In the genomic region with DNA sequence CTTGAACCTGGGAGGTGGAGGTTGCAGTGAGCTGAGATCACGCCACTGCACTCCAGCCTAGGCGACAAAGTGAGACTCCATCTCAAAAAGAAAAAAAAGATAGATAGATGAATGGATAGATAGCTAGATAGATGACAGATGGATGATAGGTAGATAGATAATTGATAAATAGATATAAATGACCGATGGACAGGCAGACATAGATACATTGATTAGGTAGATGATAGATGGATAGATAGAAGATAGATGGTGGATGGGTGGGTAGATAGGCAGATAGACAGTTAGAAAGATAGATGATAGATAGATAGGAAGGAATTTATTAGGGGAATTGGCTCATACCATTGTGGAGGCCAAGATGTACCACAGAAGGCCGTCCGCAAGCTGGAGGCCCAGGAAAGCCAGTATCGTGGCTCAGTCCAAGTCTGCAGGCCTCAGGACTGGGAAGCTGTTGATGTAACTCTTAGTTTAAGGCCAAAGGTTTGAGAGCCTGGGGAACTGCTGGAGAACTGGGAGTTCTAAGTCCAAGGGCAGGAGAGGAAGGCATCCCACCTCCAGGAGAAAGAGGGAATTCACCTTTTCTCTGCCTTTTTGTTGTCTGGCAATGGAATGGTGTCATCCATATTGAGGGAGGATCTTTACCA, we compare ENCODE assay signal across 1 cellular context.
TF ChIP-seq lines count a peak whose summit lies in the region.

No MANE protein-coding gene starts in this region.

TF ChIP-seq in HepG2, 621 proteins besides CTCF, POLR2A, EP300 and RAD21 (continues in another document):
- TF ChIP-seq, protein P1, sequence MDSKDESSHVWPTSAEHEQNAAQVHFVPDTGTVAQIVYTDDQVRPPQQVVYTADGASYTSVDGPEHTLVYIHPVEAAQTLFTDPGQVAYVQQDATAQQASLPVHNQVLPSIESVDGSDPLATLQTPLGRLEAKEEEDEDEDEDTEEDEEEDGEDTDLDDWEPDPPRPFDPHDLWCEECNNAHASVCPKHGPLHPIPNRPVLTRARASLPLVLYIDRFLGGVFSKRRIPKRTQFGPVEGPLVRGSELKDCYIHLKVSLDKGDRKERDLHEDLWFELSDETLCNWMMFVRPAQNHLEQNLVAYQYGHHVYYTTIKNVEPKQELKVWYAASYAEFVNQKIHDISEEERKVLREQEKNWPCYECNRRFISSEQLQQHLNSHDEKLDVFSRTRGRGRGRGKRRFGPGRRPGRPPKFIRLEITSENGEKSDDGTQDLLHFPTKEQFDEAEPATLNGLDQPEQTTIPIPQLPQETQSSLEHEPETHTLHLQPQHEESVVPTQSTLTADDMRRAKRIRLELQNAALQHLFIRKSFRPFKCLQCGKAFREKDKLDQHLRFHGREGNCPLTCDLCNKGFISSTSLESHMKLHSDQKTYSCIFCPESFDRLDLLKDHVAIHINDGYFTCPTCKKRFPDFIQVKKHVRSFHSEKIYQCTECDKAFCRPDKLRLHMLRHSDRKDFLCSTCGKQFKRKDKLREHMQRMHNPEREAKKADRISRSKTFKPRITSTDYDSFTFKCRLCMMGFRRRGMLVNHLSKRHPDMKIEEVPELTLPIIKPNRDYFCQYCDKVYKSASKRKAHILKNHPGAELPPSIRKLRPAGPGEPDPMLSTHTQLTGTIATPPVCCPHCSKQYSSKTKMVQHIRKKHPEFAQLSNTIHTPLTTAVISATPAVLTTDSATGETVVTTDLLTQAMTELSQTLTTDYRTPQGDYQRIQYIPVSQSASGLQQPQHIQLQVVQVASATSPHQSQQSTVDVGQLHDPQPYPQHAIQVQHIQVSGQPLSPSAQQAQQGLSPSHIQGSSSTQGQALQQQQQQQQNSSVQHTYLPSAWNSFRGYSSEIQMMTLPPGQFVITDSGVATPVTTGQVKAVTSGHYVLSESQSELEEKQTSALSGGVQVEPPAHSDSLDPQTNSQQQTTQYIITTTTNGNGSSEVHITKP (CRISPR knock-in tag; IDR thresholded peaks at IDR 0.05; ENCODE audit: low read depth): 0 out of 2 replicates have a peak, but pooled peaks have one; percentile 54
- no peak for TF ChIP-seq SNAPC2 (CRISPR knock-in tag; IDR thresholded peaks at IDR 0.05)
- TF ChIP-seq PHF20 (CRISPR knock-in tag; IDR thresholded peaks at IDR 0.05): no peak
- TF ChIP-seq ARNT2 (CRISPR knock-in tag; IDR thresholded peaks at IDR 0.05; ENCODE audit: low read depth): no peak
- TF ChIP-seq POLR2G (IDR thresholded peaks at IDR 0.05; ENCODE audit: low read depth, low read length): 0 out of 2 replicates have a peak, but pooled peaks have one; percentile 9
- TF ChIP-seq, protein P2, sequence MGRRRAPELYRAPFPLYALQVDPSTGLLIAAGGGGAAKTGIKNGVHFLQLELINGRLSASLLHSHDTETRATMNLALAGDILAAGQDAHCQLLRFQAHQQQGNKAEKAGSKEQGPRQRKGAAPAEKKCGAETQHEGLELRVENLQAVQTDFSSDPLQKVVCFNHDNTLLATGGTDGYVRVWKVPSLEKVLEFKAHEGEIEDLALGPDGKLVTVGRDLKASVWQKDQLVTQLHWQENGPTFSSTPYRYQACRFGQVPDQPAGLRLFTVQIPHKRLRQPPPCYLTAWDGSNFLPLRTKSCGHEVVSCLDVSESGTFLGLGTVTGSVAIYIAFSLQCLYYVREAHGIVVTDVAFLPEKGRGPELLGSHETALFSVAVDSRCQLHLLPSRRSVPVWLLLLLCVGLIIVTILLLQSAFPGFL (CRISPR knock-in tag; IDR thresholded peaks at IDR 0.05): no peak
- TF ChIP-seq, protein P3, sequence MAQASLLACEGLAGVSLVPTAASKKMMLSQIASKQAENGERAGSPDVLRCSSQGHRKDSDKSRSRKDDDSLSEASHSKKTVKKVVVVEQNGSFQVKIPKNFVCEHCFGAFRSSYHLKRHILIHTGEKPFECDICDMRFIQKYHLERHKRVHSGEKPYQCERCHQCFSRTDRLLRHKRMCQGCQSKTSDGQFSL (CRISPR knock-in tag; IDR thresholded peaks at IDR 0.05): no peak
- no peak for TF ChIP-seq MTF2 (CRISPR knock-in tag; IDR thresholded peaks at IDR 0.05; ENCODE audit: borderline replicate concordance)
- no peak for TF ChIP-seq ZNF570 (CRISPR knock-in tag; IDR thresholded peaks at IDR 0.05; ENCODE audit: borderline replicate concordance)
- TF ChIP-seq ZNF354B (CRISPR knock-in tag; IDR thresholded peaks at IDR 0.05): no peak
- TF ChIP-seq, protein P4, sequence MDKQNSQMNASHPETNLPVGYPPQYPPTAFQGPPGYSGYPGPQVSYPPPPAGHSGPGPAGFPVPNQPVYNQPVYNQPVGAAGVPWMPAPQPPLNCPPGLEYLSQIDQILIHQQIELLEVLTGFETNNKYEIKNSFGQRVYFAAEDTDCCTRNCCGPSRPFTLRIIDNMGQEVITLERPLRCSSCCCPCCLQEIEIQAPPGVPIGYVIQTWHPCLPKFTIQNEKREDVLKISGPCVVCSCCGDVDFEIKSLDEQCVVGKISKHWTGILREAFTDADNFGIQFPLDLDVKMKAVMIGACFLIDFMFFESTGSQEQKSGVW (CRISPR knock-in tag; IDR thresholded peaks at IDR 0.05; ENCODE audit: borderline replicate concordance): no peak
- no peak for TF ChIP-seq ELF3 (CRISPR knock-in tag; IDR thresholded peaks at IDR 0.05)
- peak; percentile 55; the same call in 1 of the 2 replicates for TF ChIP-seq HNF4G (IDR thresholded peaks at IDR 0.05; ENCODE audit: borderline replicate concordance, low read depth, low read length)
- no peak for TF ChIP-seq HNF4G (CRISPR knock-in tag; IDR thresholded peaks at IDR 0.05; ENCODE audit: borderline replicate concordance, low read depth)
- TF ChIP-seq ZC3H4 (CRISPR knock-in tag; IDR thresholded peaks at IDR 0.05; ENCODE audit: borderline replicate concordance): no peak
- no peak for TF ChIP-seq GTF3A (CRISPR knock-in tag; conservative IDR thresholded peaks at IDR 0.05)
- no peak for TF ChIP-seq ZNF253 (CRISPR knock-in tag; IDR thresholded peaks at IDR 0.05; ENCODE audit: borderline replicate concordance)
- TF ChIP-seq TCF7L2 (IDR thresholded peaks at IDR 0.05; ENCODE audit: low read depth, low read length): no peak
- TF ChIP-seq, protein P5, sequence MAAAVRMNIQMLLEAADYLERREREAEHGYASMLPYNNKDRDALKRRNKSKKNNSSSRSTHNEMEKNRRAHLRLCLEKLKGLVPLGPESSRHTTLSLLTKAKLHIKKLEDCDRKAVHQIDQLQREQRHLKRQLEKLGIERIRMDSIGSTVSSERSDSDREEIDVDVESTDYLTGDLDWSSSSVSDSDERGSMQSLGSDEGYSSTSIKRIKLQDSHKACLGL (CRISPR knock-in tag; IDR thresholded peaks at IDR 0.05): no peak
- no peak for TF ChIP-seq SAFB2 (CRISPR knock-in tag; IDR thresholded peaks at IDR 0.05; ENCODE audit: borderline replicate concordance, low read depth)
- no peak for TF ChIP-seq TAF1 (CRISPR knock-in tag; IDR thresholded peaks at IDR 0.05)
- no peak for TF ChIP-seq NR2F2 (IDR thresholded peaks at IDR 0.05; ENCODE audit: borderline replicate concordance, low read depth)
- peak; percentile 77 for TF ChIP-seq HNF4A (CRISPR knock-in tag; IDR thresholded peaks at IDR 0.05)
- no peak for TF ChIP-seq ZNF556 (CRISPR knock-in tag; IDR thresholded peaks at IDR 0.05; ENCODE audit: borderline replicate concordance)
- TF ChIP-seq NFYC (CRISPR knock-in tag; IDR thresholded peaks at IDR 0.05): no peak
- TF ChIP-seq NCOA5 (CRISPR knock-in tag; IDR thresholded peaks at IDR 0.05): no peak
- no peak for TF ChIP-seq FOSL1 (CRISPR knock-in tag; IDR thresholded peaks at IDR 0.05; ENCODE audit: borderline replicate concordance)
- TF ChIP-seq ARID2 (CRISPR knock-in tag; IDR thresholded peaks at IDR 0.05; ENCODE audit: borderline replicate concordance): no peak
- TF ChIP-seq, protein P6, sequence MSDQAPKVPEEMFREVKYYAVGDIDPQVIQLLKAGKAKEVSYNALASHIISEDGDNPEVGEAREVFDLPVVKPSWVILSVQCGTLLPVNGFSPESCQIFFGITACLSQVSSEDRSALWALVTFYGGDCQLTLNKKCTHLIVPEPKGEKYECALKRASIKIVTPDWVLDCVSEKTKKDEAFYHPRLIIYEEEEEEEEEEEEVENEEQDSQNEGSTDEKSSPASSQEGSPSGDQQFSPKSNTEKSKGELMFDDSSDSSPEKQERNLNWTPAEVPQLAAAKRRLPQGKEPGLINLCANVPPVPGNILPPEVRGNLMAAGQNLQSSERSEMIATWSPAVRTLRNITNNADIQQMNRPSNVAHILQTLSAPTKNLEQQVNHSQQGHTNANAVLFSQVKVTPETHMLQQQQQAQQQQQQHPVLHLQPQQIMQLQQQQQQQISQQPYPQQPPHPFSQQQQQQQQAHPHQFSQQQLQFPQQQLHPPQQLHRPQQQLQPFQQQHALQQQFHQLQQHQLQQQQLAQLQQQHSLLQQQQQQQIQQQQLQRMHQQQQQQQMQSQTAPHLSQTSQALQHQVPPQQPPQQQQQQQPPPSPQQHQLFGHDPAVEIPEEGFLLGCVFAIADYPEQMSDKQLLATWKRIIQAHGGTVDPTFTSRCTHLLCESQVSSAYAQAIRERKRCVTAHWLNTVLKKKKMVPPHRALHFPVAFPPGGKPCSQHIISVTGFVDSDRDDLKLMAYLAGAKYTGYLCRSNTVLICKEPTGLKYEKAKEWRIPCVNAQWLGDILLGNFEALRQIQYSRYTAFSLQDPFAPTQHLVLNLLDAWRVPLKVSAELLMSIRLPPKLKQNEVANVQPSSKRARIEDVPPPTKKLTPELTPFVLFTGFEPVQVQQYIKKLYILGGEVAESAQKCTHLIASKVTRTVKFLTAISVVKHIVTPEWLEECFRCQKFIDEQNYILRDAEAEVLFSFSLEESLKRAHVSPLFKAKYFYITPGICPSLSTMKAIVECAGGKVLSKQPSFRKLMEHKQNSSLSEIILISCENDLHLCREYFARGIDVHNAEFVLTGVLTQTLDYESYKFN (CRISPR knock-in tag; conservative IDR thresholded peaks at IDR 0.05): no peak
- TF ChIP-seq, protein P7, sequence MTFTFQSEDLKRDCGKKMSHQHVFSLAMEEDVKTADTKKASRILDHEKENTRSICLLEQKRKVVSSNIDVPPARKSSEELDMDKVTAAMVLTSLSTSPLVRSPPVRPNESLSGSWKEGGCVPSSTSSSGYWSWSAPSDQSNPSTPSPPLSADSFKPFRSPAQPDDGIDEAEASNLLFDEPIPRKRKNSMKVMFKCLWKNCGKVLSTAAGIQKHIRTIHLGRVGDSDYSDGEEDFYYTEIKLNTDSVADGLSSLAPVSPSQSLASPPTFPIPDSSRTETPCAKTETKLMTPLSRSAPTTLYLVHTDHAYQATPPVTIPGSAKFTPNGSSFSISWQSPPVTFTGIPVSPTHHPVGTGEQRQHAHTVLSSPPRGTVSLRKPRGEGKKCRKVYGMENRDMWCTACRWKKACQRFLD (CRISPR knock-in tag; IDR thresholded peaks at IDR 0.05; ENCODE audit: borderline replicate concordance): no peak
- TF ChIP-seq RARA (CRISPR knock-in tag; IDR thresholded peaks at IDR 0.05): 0 out of 2 replicates have a peak, but pooled peaks have one; percentile 9
- TF ChIP-seq XBP1 (CRISPR knock-in tag; IDR thresholded peaks at IDR 0.05): no peak
- TF ChIP-seq AHR (CRISPR knock-in tag; IDR thresholded peaks at IDR 0.05): no peak
- TF ChIP-seq FOXO1 (CRISPR knock-in tag; IDR thresholded peaks at IDR 0.05): no peak
- no peak for TF ChIP-seq RELA (CRISPR knock-in tag; IDR thresholded peaks at IDR 0.05)
- TF ChIP-seq, protein P8, sequence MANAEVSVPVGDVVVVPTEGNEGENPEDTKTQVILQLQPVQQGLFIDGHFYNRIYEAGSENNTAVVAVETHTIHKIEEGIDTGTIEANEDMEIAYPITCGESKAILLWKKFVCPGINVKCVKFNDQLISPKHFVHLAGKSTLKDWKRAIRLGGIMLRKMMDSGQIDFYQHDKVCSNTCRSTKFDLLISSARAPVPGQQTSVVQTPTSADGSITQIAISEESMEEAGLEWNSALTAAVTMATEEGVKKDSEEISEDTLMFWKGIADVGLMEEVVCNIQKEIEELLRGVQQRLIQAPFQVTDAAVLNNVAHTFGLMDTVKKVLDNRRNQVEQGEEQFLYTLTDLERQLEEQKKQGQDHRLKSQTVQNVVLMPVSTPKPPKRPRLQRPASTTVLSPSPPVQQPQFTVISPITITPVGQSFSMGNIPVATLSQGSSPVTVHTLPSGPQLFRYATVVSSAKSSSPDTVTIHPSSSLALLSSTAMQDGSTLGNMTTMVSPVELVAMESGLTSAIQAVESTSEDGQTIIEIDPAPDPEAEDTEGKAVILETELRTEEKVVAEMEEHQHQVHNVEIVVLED (CRISPR knock-in tag; IDR thresholded peaks at IDR 0.05; ENCODE audit: borderline replicate concordance): no peak
- TF ChIP-seq IRX3 (CRISPR knock-in tag; IDR thresholded peaks at IDR 0.05; ENCODE audit: borderline replicate concordance, low read depth): no peak
- TF ChIP-seq, protein P9, sequence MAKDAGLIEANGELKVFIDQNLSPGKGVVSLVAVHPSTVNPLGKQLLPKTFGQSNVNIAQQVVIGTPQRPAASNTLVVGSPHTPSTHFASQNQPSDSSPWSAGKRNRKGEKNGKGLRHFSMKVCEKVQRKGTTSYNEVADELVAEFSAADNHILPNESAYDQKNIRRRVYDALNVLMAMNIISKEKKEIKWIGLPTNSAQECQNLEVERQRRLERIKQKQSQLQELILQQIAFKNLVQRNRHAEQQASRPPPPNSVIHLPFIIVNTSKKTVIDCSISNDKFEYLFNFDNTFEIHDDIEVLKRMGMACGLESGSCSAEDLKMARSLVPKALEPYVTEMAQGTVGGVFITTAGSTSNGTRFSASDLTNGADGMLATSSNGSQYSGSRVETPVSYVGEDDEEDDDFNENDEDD (CRISPR knock-in tag; IDR thresholded peaks at IDR 0.05; ENCODE audit: borderline replicate concordance): no peak
- TF ChIP-seq ZFAT (CRISPR knock-in tag; conservative IDR thresholded peaks at IDR 0.05): no peak
- TF ChIP-seq MATR3 (CRISPR knock-in tag; IDR thresholded peaks at IDR 0.05): no peak
- TF ChIP-seq ZBTB7B (CRISPR knock-in tag; IDR thresholded peaks at IDR 0.05): no peak
- TF ChIP-seq ZNF264 (CRISPR knock-in tag; IDR thresholded peaks at IDR 0.05): no peak
- no peak for TF ChIP-seq PPARG (CRISPR knock-in tag; conservative IDR thresholded peaks at IDR 0.05)
- TF ChIP-seq DNMT3B (CRISPR knock-in tag; conservative IDR thresholded peaks at IDR 0.05): no peak
- TF ChIP-seq, protein P10, sequence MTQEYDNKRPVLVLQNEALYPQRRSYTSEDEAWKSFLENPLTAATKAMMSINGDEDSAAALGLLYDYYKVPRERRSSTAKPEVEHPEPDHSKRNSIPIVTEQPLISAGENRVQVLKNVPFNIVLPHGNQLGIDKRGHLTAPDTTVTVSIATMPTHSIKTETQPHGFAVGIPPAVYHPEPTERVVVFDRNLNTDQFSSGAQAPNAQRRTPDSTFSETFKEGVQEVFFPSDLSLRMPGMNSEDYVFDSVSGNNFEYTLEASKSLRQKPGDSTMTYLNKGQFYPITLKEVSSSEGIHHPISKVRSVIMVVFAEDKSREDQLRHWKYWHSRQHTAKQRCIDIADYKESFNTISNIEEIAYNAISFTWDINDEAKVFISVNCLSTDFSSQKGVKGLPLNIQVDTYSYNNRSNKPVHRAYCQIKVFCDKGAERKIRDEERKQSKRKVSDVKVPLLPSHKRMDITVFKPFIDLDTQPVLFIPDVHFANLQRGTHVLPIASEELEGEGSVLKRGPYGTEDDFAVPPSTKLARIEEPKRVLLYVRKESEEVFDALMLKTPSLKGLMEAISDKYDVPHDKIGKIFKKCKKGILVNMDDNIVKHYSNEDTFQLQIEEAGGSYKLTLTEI (CRISPR knock-in tag; conservative IDR thresholded peaks at IDR 0.05): no peak
- no peak for TF ChIP-seq ZNF720 (CRISPR knock-in tag; IDR thresholded peaks at IDR 0.05)
